Comparison of ENCODE assay signal across 1 cellular context in genomic region chr2:112623913-112624777, GRCh38.
TF ChIP-seq lines count a peak whose summit lies in the region.

No MANE protein-coding gene starts in this region.

TF ChIP-seq in HCT116, 20 proteins besides CTCF, POLR2A, EP300 and RAD21 (continued from another document):
- no peak for TF ChIP-seq SRF (IDR thresholded peaks at IDR 0.05; ENCODE audit: low read depth)
- peak; percentile 77 for TF ChIP-seq SP1 (IDR thresholded peaks at IDR 0.05; ENCODE audit: low read depth)
- TF ChIP-seq CBX3 (IDR thresholded peaks at IDR 0.05; ENCODE audit: low read depth): peak; percentile 92
- no peak for TF ChIP-seq TCF7L2 (IDR thresholded peaks at IDR 0.05; ENCODE audit: borderline replicate concordance, extremely low read depth, insufficient read depth, insufficient read length)
- peak; percentile 50 for TF ChIP-seq POLR2AphosphoS5 (IDR thresholded peaks at IDR 0.05; ENCODE audit: low read depth, low read length)
- no peak for TF ChIP-seq REST (IDR thresholded peaks at IDR 0.05; ENCODE audit: low read depth)
- no peak for TF ChIP-seq EZH2 (IDR thresholded peaks at IDR 0.05)
- no peak for TF ChIP-seq EZH2phosphoT487 (IDR thresholded peaks at IDR 0.05; ENCODE audit: borderline replicate concordance)
- TF ChIP-seq MAX (IDR thresholded peaks at IDR 0.05): peak; percentile 34; the same call in 1 of the 2 replicates
- TF ChIP-seq SIN3A (IDR thresholded peaks at IDR 0.05; ENCODE audit: low read depth): no peak
- TF ChIP-seq JUND (IDR thresholded peaks at IDR 0.05): peak; percentile 85
